Comparison of ENCODE assay signal across 8 cellular contexts in the genomic region with DNA sequence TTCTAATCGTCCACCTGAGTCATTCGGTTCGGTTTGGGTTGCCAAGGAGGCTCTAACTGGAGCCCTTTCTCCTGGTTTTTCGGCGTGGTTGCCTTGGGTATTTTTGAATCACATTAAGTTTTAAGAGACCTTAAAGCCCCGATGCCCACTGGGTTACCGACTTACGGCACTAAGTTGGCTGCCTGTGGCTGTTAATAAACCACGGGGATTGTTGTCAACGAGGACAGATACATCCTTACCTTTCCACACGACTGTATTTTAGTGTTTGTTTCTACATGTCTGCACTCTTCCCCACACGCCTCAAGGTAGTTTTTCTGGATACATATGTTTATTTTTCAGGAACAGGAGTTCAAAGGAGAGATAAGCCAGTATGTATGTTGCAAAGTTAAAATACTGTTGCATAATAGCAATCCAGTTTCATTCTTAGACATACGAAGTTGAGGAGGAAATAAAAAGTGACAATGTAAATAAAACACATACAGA.
DNase-seq lines count a peak whose midpoint lies in the region; ATAC-seq and TF ChIP-seq lines count a peak whose summit lies in the region.

No MANE protein-coding gene starts in this region.

- ATAC-seq in GM21515 (IDR thresholded peaks at IDR 0.05; ENCODE audit: unreplicated experiment) = no peak

- peak overlapping the region; percentile 100 for H3K27ac ChIP-seq in muscle layer of colon (ENCODE audit: low read depth, low read length)

- H3K9ac ChIP-seq in NT2/D1 (ENCODE audit: insufficient read length, low read depth) (peak overlapping the region; percentile 84), muscle layer of colon (ENCODE audit: low read length) (peak overlapping the region; percentile 67)

- no peaks in the 10 kb centered on the region for H3K4me1 ChIP-seq in NT2/D1 (ENCODE audit: insufficient read depth, insufficient read length)
- peaks cover 9% of the 10 kb centered on the region for H3K4me1 ChIP-seq in muscle layer of colon (ENCODE audit: insufficient read depth, low read length)

- DNase-seq in NCI-H2171 treated with DMSO at 0.1 percent for 48 hours (lab: John Stamatoyannopoulos, UW) (peak; percentile 20), NCI-H2171 (lab: John Stamatoyannopoulos, UW) (no peak), NT2/D1 (ENCODE audit: low read depth, low spot score) (no peak), cardiac fibroblast (ENCODE audit: low read depth in 2 of 2) (no peak), HCEC 1CT (no peak), OCI-M2 (lab: John Stamatoyannopoulos, UW; ENCODE audit: unreplicated experiment) (no peak)

- TF ChIP-seq CTCF in cardiac fibroblast (IDR thresholded peaks at IDR 0.05; ENCODE audit: low read depth, low read length) = no peak

- H3K36me3 ChIP-seq in NT2/D1 (ENCODE audit: insufficient read depth, insufficient read length, low read length) (no peaks in the 10 kb centered on the region), muscle layer of colon (ENCODE audit: insufficient read depth, low read length) (no peaks in the 10 kb centered on the region)

- H3K4me3 ChIP-seq in NT2/D1 (ENCODE audit: insufficient read length, low read depth) (peak overlapping the region; percentile 71), cardiac fibroblast (replicated peaks in 1 of 2; ENCODE audit: low read depth in 2 of 2, low read length in 2 of 2) (peak overlapping the region; percentile 94 to 96), muscle layer of colon (ENCODE audit: low read depth in 1 of 2, low read length in 2 of 2) (peak overlapping the region; percentile 91 to 97)

- H3K27me3 ChIP-seq in NT2/D1 (ENCODE audit: insufficient read depth, insufficient read length) (peaks cover 14% of the 10 kb centered on the region), muscle layer of colon (ENCODE audit: control insufficient read depth in 1 of 2, insufficient read depth in 2 of 2, low read length in 2 of 2) (no peaks in the 10 kb centered on the region)

- H3K9me3 ChIP-seq in NT2/D1 (ENCODE audit: insufficient read depth, low read length) = no peaks in the 10 kb centered on the region
- no peaks in the 10 kb centered on the region for H3K9me3 ChIP-seq in muscle layer of colon (ENCODE audit: low read length)
